ENCODE assay signal across 21 cellular contexts in the genomic region with DNA sequence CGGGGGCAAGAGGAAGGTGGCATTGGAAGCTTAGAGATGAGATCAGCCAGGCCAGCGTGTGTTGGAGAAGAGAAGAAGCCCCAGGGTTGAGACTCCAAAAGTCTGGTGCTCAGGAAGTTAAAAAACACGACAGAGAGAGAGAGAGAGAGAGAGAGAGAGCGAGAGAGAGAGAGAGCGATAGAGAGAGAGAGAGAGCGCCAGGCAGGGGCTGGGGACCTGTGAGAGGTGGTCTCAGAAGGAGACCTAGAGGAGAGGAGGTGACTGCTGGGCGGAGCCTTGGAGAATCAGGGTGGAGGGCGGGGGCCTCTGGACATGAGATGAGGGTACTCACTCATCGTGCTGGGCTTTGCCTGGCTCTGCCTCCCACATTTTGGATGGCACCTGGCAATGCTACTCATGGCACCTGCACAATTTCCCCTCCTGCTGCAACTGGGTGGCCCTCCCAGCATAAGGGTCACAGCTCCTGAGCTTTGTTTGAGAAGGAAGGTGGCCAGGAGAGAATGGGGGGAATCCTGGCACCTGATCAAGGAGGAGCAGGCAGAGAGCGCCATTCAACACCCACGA. TPM values are rescaled to one million over a fixed set of nuclear protein-coding genes. Genes with fewer than 3 reads are reported as not detected.
A peak's percentile ranks its signal among the peaks of the same experiment; 100 is the strongest.
DNase-seq lines count a peak whose midpoint lies in the region; ATAC-seq and TF ChIP-seq lines count a peak whose summit lies in the region.
"Had no signal": no experiment of that assay in that cellular context is flagged by ENCODE, and none has a peak within 500 bp of the region (broad histone marks: within the 10 kb centered on the region; RNA-seq: fewer than 3 reads in every experiment).

No MANE protein-coding gene starts in this region.

- H3T11ph ChIP-seq in H9 (ENCODE audit: low read length) = no peak overlapping the region

- no peaks in the 10 kb centered on the region for H3K9me3 ChIP-seq in H9 (ENCODE audit: control insufficient read depth, low read depth, low read length)
- no peaks in the 10 kb centered on the region for H3K9me3 ChIP-seq in RWPE2 (ENCODE audit: severe bottlenecking)
- H3K9me3 ChIP-seq in mesenchymal stem cell (ENCODE audit: control insufficient read depth, low read length) = no peaks in the 10 kb centered on the region
- no peaks in the 10 kb centered on the region for H3K9me3 ChIP-seq in spleen
- H3K9me3 ChIP-seq: gastrocnemius medialis, right atrium auricular region, SK-N-SH, tibial nerve had no signal

- intact Hi-C loops in spleen (cut with DNase I; ENCODE audit: low total_unique reads) = no loop called here

- WGBS in H9 (ENCODE audit: extremely low coverage, insufficient read length, low lambda C conversion rate) = no CpG with 5 or more reads among the region's 11 CpGs
- 79% methylated on average over 11 of the region's 11 CpGs for WGBS in mesenchymal stem cell
- WGBS in spleen, 5 donors = 73 to 82% (median 77%) methylated on average over 10 to 11 of the region's 11 CpGs

- H3K4me1 ChIP-seq in H9 (ENCODE audit: insufficient read depth, low read length) = no peaks in the 10 kb centered on the region
- H3K4me1 ChIP-seq in RWPE2 (ENCODE audit: insufficient read depth, poor library complexity, severe bottlenecking) = peaks cover 15% of the 10 kb centered on the region
- H3K4me1 ChIP-seq in mesenchymal stem cell (ENCODE audit: control insufficient read depth, insufficient read depth, low read depth, low read length) = peaks cover 29% of the 10 kb centered on the region
- H3K4me1 ChIP-seq in spleen = no peaks in the 10 kb centered on the region
- H3K4me1 ChIP-seq: gastrocnemius medialis had no signal

- peaks cover 5% of the 10 kb centered on the region for H3K27me3 Mint-ChIP-seq in H9 (ENCODE audit: low read depth)

- H2BK20ac ChIP-seq in H9 (ENCODE audit: low read depth, low read length, poor library complexity, severe bottlenecking) = no peak overlapping the region

- H2AK5ac ChIP-seq in H9 (ENCODE audit: insufficient read length, low read length) = no peak overlapping the region
- H2AK5ac ChIP-seq in mesenchymal stem cell (ENCODE audit: low read length, severe bottlenecking) = peak overlapping the region; percentile 80

- H2BK5ac ChIP-seq in H9 (ENCODE audit: insufficient read length, low read length) = no peak overlapping the region
- H2BK5ac ChIP-seq in mesenchymal stem cell (ENCODE audit: low read depth, low read length, poor library complexity, severe bottlenecking) = no peak overlapping the region

- H3K79me1 ChIP-seq in H9 (ENCODE audit: insufficient read depth, low read depth, low read length, poor library complexity, severe bottlenecking) (no peaks in the 10 kb centered on the region), mesenchymal stem cell (replicated peaks; ENCODE audit: low read length, poor library complexity, severe bottlenecking) (no peaks in the 10 kb centered on the region)

- H4K91ac ChIP-seq in H9 (ENCODE audit: insufficient read length, low read depth, low read length) (no peak overlapping the region), mesenchymal stem cell (ENCODE audit: low read length) (no peak overlapping the region)

- H3K79me2 ChIP-seq in H9 (ENCODE audit: insufficient read depth, low read length) = no peaks in the 10 kb centered on the region

- no peak overlapping the region for H3K18ac ChIP-seq in H9 (ENCODE audit: insufficient read length, low read depth, low read length)
- H3K18ac ChIP-seq in mesenchymal stem cell (ENCODE audit: low read depth in 1 of 2, low read length in 2 of 2) = no peak overlapping the region

- H3K4ac ChIP-seq in H9 (ENCODE audit: low read depth, low read length) (no peak overlapping the region), mesenchymal stem cell (ENCODE audit: low read depth in 1 of 2, low read length in 2 of 2) (no peak overlapping the region)

- no peak overlapping the region for H3K56ac ChIP-seq in H9 (ENCODE audit: insufficient read length, low read depth, low read length)

- H3K4me3 ChIP-seq in RWPE2 (ENCODE audit: severe bottlenecking) (no peak overlapping the region), mesenchymal stem cell (ENCODE audit: insufficient read depth in 1 of 2, low read depth in 1 of 2, low read length in 2 of 2) (no peak overlapping the region), spleen (no peak overlapping the region)
- H3K4me3 ChIP-seq: gastrocnemius medialis, neural progenitor cell, right atrium auricular region, tibial nerve had no signal

- H3K4me3 Mint-ChIP-seq in H9 = no peak overlapping the region; a peak in 1 of 5 replicates
- H3K4me3 Mint-ChIP-seq: IgD-negative memory B cell, neural progenitor cell, T-helper 17 cell had no signal

- DNase-seq in H9 (no peak), RWPE2 (ENCODE audit: low spot score) (no peak), mesenchymal stem cell (no peak), spleen (peak; percentile 61), NCI-H146 treated with DMSO at 0.1 percent for 48 hours (lab: John Stamatoyannopoulos, UW; ENCODE audit: unreplicated experiment) (no peak), NCI-H748 treated with DMSO at 0.1 percent for 48 hours (lab: John Stamatoyannopoulos, UW) (no peak)
- DNase-seq: activated CD4-positive, alpha-beta T cell treated with anti-CD3 and anti-CD28 coated beads, Interleukin-2, amount 50 U/mL, for 48 hours; activated CD4-positive, CD25-positive, alpha-beta regulatory T cell treated with anti-CD3 and anti-CD28 coated beads, Interleukin-2, amount 50 U/mL, for 72 hours; activated naive CD4-positive, alpha-beta T cell; gastrocnemius medialis; NCI-H146; SK-N-SH; stimulated activated CD4-positive, alpha-beta T cell treated with anti-CD3 and anti-CD28 coated beads, Interleukin-4, amount 100 ng/mL, for 1 hour; T-helper 17 cell had no signal

- no peak overlapping the region for H3K27ac ChIP-seq in H9 (ENCODE audit: insufficient read length, low read depth, low read length)
- H3K27ac ChIP-seq in RWPE2 (ENCODE audit: poor library complexity, severe bottlenecking) = peak overlapping the region; percentile 72
- no peak overlapping the region for H3K27ac ChIP-seq in mesenchymal stem cell (ENCODE audit: low read length, poor library complexity, severe bottlenecking)
- H3K27ac ChIP-seq in spleen = no peak overlapping the region
- H3K27ac ChIP-seq: C4-2B, gastrocnemius medialis, neural progenitor cell had no signal

- H3K4me2 ChIP-seq in H9 (ENCODE audit: insufficient read depth, insufficient read length, low read length) = no peak overlapping the region
- peak overlapping the region; percentile 4 for H3K4me2 ChIP-seq in mesenchymal stem cell (ENCODE audit: low read length, poor library complexity, severe bottlenecking)
- H3K4me2 ChIP-seq: neural progenitor cell, SK-N-SH had no signal

- no peak overlapping the region for H3K23ac ChIP-seq in H9 (ENCODE audit: insufficient read length, low read depth, low read length)
- H3K23ac ChIP-seq in mesenchymal stem cell (ENCODE audit: low read length in 2 of 2) = no peak overlapping the region

- H3K9ac ChIP-seq in H9 (ENCODE audit: extremely low read depth, insufficient read length, low read length) (no peak overlapping the region), mesenchymal stem cell (ENCODE audit: low read length) (no peak overlapping the region)
- H3K9ac ChIP-seq: neural progenitor cell, SK-N-SH had no signal

- peaks cover 19 to 25% of the 10 kb centered on the region in 2 experiments for H3K4me1 Mint-ChIP-seq in H9
- H3K4me1 Mint-ChIP-seq: T-helper 17 cell had no signal

- no peaks in the 10 kb centered on the region for H3K36me3 Mint-ChIP-seq in H9 (ENCODE audit: insufficient read depth in 1 of 3, low read depth in 3 of 3)
- H3K36me3 Mint-ChIP-seq: neural progenitor cell had no signal

- H2AFZ ChIP-seq in H9 (ENCODE audit: low read length) (no peak overlapping the region), mesenchymal stem cell (ENCODE audit: low read depth, low read length) (no peak overlapping the region)
- H2AFZ ChIP-seq: neural progenitor cell had no signal

- no peaks in the 10 kb centered on the region for H3K9me3 Mint-ChIP-seq in H9
- H3K9me3 Mint-ChIP-seq: IgD-negative memory B cell had no signal

- no peaks in the 10 kb centered on the region for H3K23me2 ChIP-seq in H9 (ENCODE audit: insufficient read length, low read depth, low read length, poor library complexity, severe bottlenecking)

- H2BK15ac ChIP-seq in H9 (ENCODE audit: low read depth, low read length) (no peak overlapping the region), mesenchymal stem cell (ENCODE audit: low read depth, poor library complexity, severe bottlenecking) (no peak overlapping the region)

- no peak for TF ChIP-seq POLR2A in spleen (IDR thresholded peaks at IDR 0.05)

- H4K8ac ChIP-seq in H9 (replicated peaks; ENCODE audit: insufficient read length, low read depth, low read length) = no peak overlapping the region
- no peak overlapping the region for H4K8ac ChIP-seq in mesenchymal stem cell (ENCODE audit: low read length)

- H2BK120ac ChIP-seq in H9 (ENCODE audit: low read depth, low read length, poor library complexity, severe bottlenecking) (no peak overlapping the region), mesenchymal stem cell (ENCODE audit: low read depth, low read length) (no peak overlapping the region)

- H3K36me3 ChIP-seq in RWPE2 (ENCODE audit: low read depth) (no peaks in the 10 kb centered on the region), mesenchymal stem cell (ENCODE audit: control insufficient read depth in 1 of 2, insufficient read depth in 2 of 2, low read depth in 1 of 2, low read length in 2 of 2) (peaks cover 0 to 13% of the 10 kb centered on the region in 2 experiments), spleen (no peaks in the 10 kb centered on the region)
- H3K36me3 ChIP-seq: gastrocnemius medialis, neural progenitor cell, right atrium auricular region, tibial nerve had no signal

- TF ChIP-seq CTCF in H9 (conservative IDR thresholded peaks at IDR 0.05) (no peak), RWPE2 (IDR thresholded peaks at IDR 0.05; ENCODE audit: poor library complexity, severe bottlenecking) (no peak), spleen (IDR thresholded peaks at IDR 0.05 in 8 of 11, conservative IDR thresholded peaks at IDR 0.05 in 3 of 11) (no peak)

- H2BK12ac ChIP-seq in H9 (ENCODE audit: insufficient read length, low read depth, low read length) = no peak overlapping the region
- no peak overlapping the region for H2BK12ac ChIP-seq in mesenchymal stem cell (ENCODE audit: low read length in 2 of 2)

- no peak overlapping the region for H3K27ac Mint-ChIP-seq in H9
- H3K27ac Mint-ChIP-seq: IgD-negative memory B cell, T-helper 17 cell had no signal

- H3K27me3 ChIP-seq in H9 (ENCODE audit: insufficient read depth, low read length) (no peaks in the 10 kb centered on the region), RWPE2 (ENCODE audit: insufficient read depth, poor library complexity, severe bottlenecking) (no peaks in the 10 kb centered on the region), mesenchymal stem cell (ENCODE audit: control insufficient read depth in 1 of 2, insufficient read depth in 1 of 2, low read length in 2 of 2) (peaks cover 0 to 13% of the 10 kb centered on the region in 2 experiments), spleen (replicated peaks in 1 of 7) (peaks cover 0 to 11% (median 0%) of the 10 kb centered on the region in 7 donors)
- H3K27me3 ChIP-seq: neural progenitor cell, right atrium auricular region, tibial nerve had no signal

- H3K14ac ChIP-seq in H9 (ENCODE audit: insufficient read depth, low read length) (0 out of 2 replicates have a peak overlapping the region, but pooled peaks have one; percentile 15), mesenchymal stem cell (ENCODE audit: low read length in 2 of 2) (no peak overlapping the region)

- H4K5ac ChIP-seq in H9 (ENCODE audit: insufficient read length, low read depth, low read length) = no peak overlapping the region

- H4K20me1 ChIP-seq in H9 (ENCODE audit: control insufficient read depth, insufficient read depth, insufficient read length) = peaks cover 3% of the 10 kb centered on the region

- no peak for ATAC-seq in RWPE2 (ENCODE audit: low read depth)
- no peak for ATAC-seq in GM19351 (IDR thresholded peaks at IDR 0.05; ENCODE audit: unreplicated experiment)
- ATAC-seq: gastrocnemius medialis, T-helper 17 cell had no signal

RNA-seq across cellular contexts. Expression of gene FBLN2, which starts 51.0 kb away (rescaled TPM):
- total RNA-seq in H9 (2021) (9.8 and 11.8 TPM in 2 replicates), spleen (10 to 100 TPM in 4 of 7 donors, 1 to 10 TPM in 3; 6.1 to 28.2 (median 17.4) TPM)
- 39.0 TPM for polyA plus RNA-seq in mesenchymal stem cell (2013, experiment 1 of 2)
- 37.8 TPM for polyA plus RNA-seq in mesenchymal stem cell (2013, experiment 2 of 2)
- 10 to 100 TPM in 1 of 3 donors, 1 to 10 TPM in 2; 8.9 to 15.9 (median 9.1) TPM for polyA plus RNA-seq in spleen
- total RNA-seq: OCI-LY7 had no signal
